In genomic region chr2:180110469-180110868, GRCh38 we compare ENCODE assay signal across 17 cellular contexts.
A peak's percentile ranks its signal among the peaks of the same experiment; 100 is the strongest.
DNase-seq lines count a peak whose midpoint lies in the region; ATAC-seq, FAIRE-seq and TF ChIP-seq lines count a peak whose summit lies in the region.
"Had no signal": no experiment of that assay in that cellular context is flagged by ENCODE, and none has a peak within 500 bp of the region (broad histone marks: within the 10 kb centered on the region; RNA-seq: fewer than 3 reads in every experiment).

No MANE protein-coding gene starts in this region.

- no peak overlapping the region for H2BK12ac ChIP-seq in H9 (ENCODE audit: insufficient read length, low read depth, low read length)

- WGBS in H9 (ENCODE audit: extremely low coverage, insufficient read length, low lambda C conversion rate), result no CpG with 5 or more reads among the region's 6 CpGs

- H3K27me3 ChIP-seq in H9 (ENCODE audit: insufficient read depth, low read length) (no peaks in the 10 kb centered on the region), WERI-Rb-1 (ENCODE audit: insufficient read depth, low read depth, severe bottlenecking) (no peaks in the 10 kb centered on the region)
- H3K27me3 ChIP-seq: BLaER1 had no signal

- H3K4ac ChIP-seq in H9 (ENCODE audit: low read depth, low read length), result no peak overlapping the region

- no peak overlapping the region for H3K4me3 ChIP-seq in WERI-Rb-1 (ENCODE audit: low read depth, low read length)
- H3K4me3 ChIP-seq: BLaER1, GM12878 had no signal

- no peaks in the 10 kb centered on the region for H3K9me3 Mint-ChIP-seq in H9
- H3K9me3 Mint-ChIP-seq in endothelial cell (ENCODE audit: unreplicated experiment), result no peaks in the 10 kb centered on the region
- H3K9me3 Mint-ChIP-seq: CD4-positive, alpha-beta memory T cell had no signal

- no peaks in the 10 kb centered on the region for H3K36me3 ChIP-seq in WERI-Rb-1
- H3K36me3 ChIP-seq: BLaER1 had no signal

- H2BK15ac ChIP-seq in H9 (ENCODE audit: low read depth, low read length), result no peak overlapping the region

- DNase-seq in D721Med (ENCODE audit: insufficient read length, low spot score), result no peak
- DNase-seq in H9, result no peak
- DNase-seq in WERI-Rb-1, result peak; percentile 47
- DNase-seq in endothelial cell (ENCODE audit: low spot score), result no peak
- DNase-seq in NCI-H1436 treated with DMSO at 0.1 percent for 48 hours (lab: John Stamatoyannopoulos, UW), result no peak
- DNase-seq: 8988T; CD4-positive, alpha-beta memory T cell; DMS79 treated with DMSO at 0.1 percent for 48 hours; GOT3; HCEC 1CT; IMR-90 had no signal

- H4K5ac ChIP-seq in H9 (ENCODE audit: insufficient read length, low read depth, low read length), result no peak overlapping the region

- no peak overlapping the region for H2BK120ac ChIP-seq in H9 (ENCODE audit: low read depth, low read length, poor library complexity, severe bottlenecking)

- no peak overlapping the region for H3K9ac ChIP-seq in H9 (ENCODE audit: extremely low read depth, insufficient read length, low read length)
- H3K9ac ChIP-seq: BLaER1 had no signal

- no peak overlapping the region for H4K8ac ChIP-seq in H9 (replicated peaks; ENCODE audit: insufficient read length, low read depth, low read length)

- ATAC-seq in HG03135 (IDR thresholded peaks at IDR 0.05; ENCODE audit: unreplicated experiment), result no peak
- no peak for ATAC-seq in activated CD4-positive, CD25-positive, alpha-beta regulatory T cell treated with anti-CD3 and anti-CD28 coated beads, Interleukin-2, amount 50 U/mL, for 24 hours
- ATAC-seq: GM12878 had no signal

- H4K91ac ChIP-seq in H9 (ENCODE audit: insufficient read length, low read depth, low read length), result no peak overlapping the region

- H3K14ac ChIP-seq in H9 (ENCODE audit: insufficient read depth, low read length), result no peak overlapping the region

- no peak overlapping the region for H3T11ph ChIP-seq in H9 (ENCODE audit: low read length)

- no peak for TF ChIP-seq CTCF in D721Med (IDR thresholded peaks at IDR 0.05; ENCODE audit: insufficient read depth, missing control alignments)
- no peak for TF ChIP-seq CTCF in H9 (conservative IDR thresholded peaks at IDR 0.05)
- TF ChIP-seq CTCF in WERI-Rb-1 (IDR thresholded peaks at IDR 0.05; ENCODE audit: low read depth, low read length), result no peak
- no peak for TF ChIP-seq CTCF in endothelial cell (IDR thresholded peaks at IDR 0.05; ENCODE audit: unreplicated experiment)

- H2BK5ac ChIP-seq in H9 (ENCODE audit: insufficient read length, low read length), result no peak overlapping the region

- H3K27ac Mint-ChIP-seq in H9 (no peak overlapping the region), endothelial cell (ENCODE audit: unreplicated experiment) (peak overlapping the region; percentile 17)
- H3K27ac Mint-ChIP-seq: CD14-positive monocyte had no signal

- no peak overlapping the region for H3K56ac ChIP-seq in H9 (ENCODE audit: insufficient read length, low read depth, low read length)

- H3K4me3 Mint-ChIP-seq in H9, result no peak overlapping the region
- no peak overlapping the region for H3K4me3 Mint-ChIP-seq in endothelial cell (ENCODE audit: unreplicated experiment)
- H3K4me3 Mint-ChIP-seq: CD14-positive monocyte; CD4-positive, alpha-beta memory T cell had no signal

- no peaks in the 10 kb centered on the region for H4K20me1 ChIP-seq in H9 (ENCODE audit: control insufficient read depth, insufficient read depth, insufficient read length)
- H4K20me1 ChIP-seq: BLaER1 had no signal

- H2AFZ ChIP-seq in H9 (ENCODE audit: low read length), result no peak overlapping the region

- H3K36me3 Mint-ChIP-seq in H9 (ENCODE audit: insufficient read depth in 1 of 3, low read depth in 3 of 3) (peaks cover 0 to 4% (median 0%) of the 10 kb centered on the region in 3 experiments; a peak in 1 of 7 replicates), endothelial cell (ENCODE audit: low read depth, unreplicated experiment) (no peaks in the 10 kb centered on the region)
- H3K36me3 Mint-ChIP-seq: CD14-positive monocyte; CD4-positive, alpha-beta memory T cell had no signal

- H3K4me1 Mint-ChIP-seq in H9 (peaks cover 0 to under 1% of the 10 kb centered on the region in 2 experiments; a peak in 1 of 4 replicates), endothelial cell (ENCODE audit: unreplicated experiment) (no peaks in the 10 kb centered on the region)
- H3K4me1 Mint-ChIP-seq: CD14-positive monocyte; CD4-positive, alpha-beta memory T cell had no signal

- no peaks in the 10 kb centered on the region for H3K9me3 ChIP-seq in H9 (ENCODE audit: control insufficient read depth, low read depth, low read length)
- no peaks in the 10 kb centered on the region for H3K9me3 ChIP-seq in WERI-Rb-1 (ENCODE audit: severe bottlenecking)
- H3K9me3 ChIP-seq: BLaER1 had no signal

- no peaks in the 10 kb centered on the region for H3K23me2 ChIP-seq in H9 (ENCODE audit: insufficient read length, low read depth, low read length, poor library complexity, severe bottlenecking)

- no peaks in the 10 kb centered on the region for H3K27me3 Mint-ChIP-seq in H9 (ENCODE audit: low read depth)
- no peaks in the 10 kb centered on the region for H3K27me3 Mint-ChIP-seq in endothelial cell (ENCODE audit: unreplicated experiment)

- H3K27ac ChIP-seq in H9 (ENCODE audit: insufficient read length, low read depth, low read length) (no peak overlapping the region), WERI-Rb-1 (no peak overlapping the region)
- H3K27ac ChIP-seq: BLaER1 had no signal

- H3K79me1 ChIP-seq in H9 (ENCODE audit: insufficient read depth, low read depth, low read length, poor library complexity, severe bottlenecking), result no peaks in the 10 kb centered on the region

- H3K79me2 ChIP-seq in H9 (ENCODE audit: insufficient read depth, low read length), result no peaks in the 10 kb centered on the region

- FAIRE-seq in D721Med (lab: Jason Lieb, UNC), result peak; percentile 74
- FAIRE-seq: GM12878, HTR-8/SVneo had no signal

- H2BK20ac ChIP-seq in H9 (ENCODE audit: low read depth, low read length, poor library complexity, severe bottlenecking), result no peak overlapping the region

- H3K4me1 ChIP-seq in H9 (ENCODE audit: insufficient read depth, low read length), result no peaks in the 10 kb centered on the region
- H3K4me1 ChIP-seq: BLaER1 had no signal

- no peak overlapping the region for H3K18ac ChIP-seq in H9 (ENCODE audit: insufficient read length, low read depth, low read length)

- H3K23ac ChIP-seq in H9 (ENCODE audit: insufficient read length, low read depth, low read length), result peak overlapping the region; percentile 93

- no peak overlapping the region for H2AK5ac ChIP-seq in H9 (ENCODE audit: insufficient read length, low read length)

- H3K4me2 ChIP-seq in H9 (ENCODE audit: insufficient read depth, insufficient read length, low read length), result no peak overlapping the region
- H3K4me2 ChIP-seq: BLaER1 had no signal
